30 cellular contexts compared by ENCODE assay signal in genomic region chr22:29022101-29022817, GRCh38. TPM values are rescaled to one million over a fixed set of nuclear protein-coding genes. Genes with fewer than 3 reads are reported as not detected.
DNase-seq lines count a peak whose midpoint lies in the region; FAIRE-seq and TF ChIP-seq lines count a peak whose summit lies in the region.
"Had no signal": no experiment of that assay in that cellular context is flagged by ENCODE, and none has a peak within 500 bp of the region (broad histone marks: within the 10 kb centered on the region; RNA-seq: fewer than 3 reads in every experiment).

No MANE protein-coding gene starts in this region.

- H3K4me1 Mint-ChIP-seq in chondrocyte (ENCODE audit: low read depth) (peaks cover 7% of the 10 kb centered on the region), neural crest cell (peaks cover 26% of the 10 kb centered on the region), osteocyte (ENCODE audit: unreplicated experiment) (no peaks in the 10 kb centered on the region)
- H3K4me1 Mint-ChIP-seq: central memory CD8-positive, alpha-beta T cell; T-helper 17 cell had no signal

- H3K36me3 Mint-ChIP-seq in chondrocyte (ENCODE audit: low read depth) (peaks cover 8% of the 10 kb centered on the region), neural crest cell (ENCODE audit: low read depth) (peaks cover 11% of the 10 kb centered on the region), osteocyte (ENCODE audit: unreplicated experiment) (peaks cover 7% of the 10 kb centered on the region)
- H3K36me3 Mint-ChIP-seq: activated naive CD8-positive, alpha-beta T cell treated with anti-CD3 and anti-CD28 coated beads, Interleukin-2, amount 10 ng/mL, durations not matched to agents 7 days and 5 days had no signal

- no peak overlapping the region for H3K4me3 ChIP-seq in tibial artery
- H3K4me3 ChIP-seq: BLaER1 treated with 17β-estradiol and CSF1 and Interleukin-3, amounts not matched to agents 10 nM and 100 nM; right atrium auricular region; SK-N-MC had no signal

- no peaks in the 10 kb centered on the region for H3K4me1 ChIP-seq in tibial artery

- no peaks in the 10 kb centered on the region for H3K36me3 ChIP-seq in tibial artery
- H3K36me3 ChIP-seq: right atrium auricular region had no signal

- no peaks in the 10 kb centered on the region for H3K27me3 Mint-ChIP-seq in chondrocyte (ENCODE audit: low read depth)
- no peaks in the 10 kb centered on the region for H3K27me3 Mint-ChIP-seq in neural crest cell (ENCODE audit: low read depth)
- H3K27me3 Mint-ChIP-seq in osteocyte (ENCODE audit: unreplicated experiment) = no peaks in the 10 kb centered on the region
- H3K27me3 Mint-ChIP-seq: central memory CD8-positive, alpha-beta T cell had no signal

- FAIRE-seq in GM18507 (lab: Jason Lieb, UNC) = peak; percentile 85

- H3K27ac ChIP-seq in tibial artery = no peak overlapping the region
- H3K27ac ChIP-seq: BLaER1 treated with 17β-estradiol and CSF1 and Interleukin-3, amounts not matched to agents 10 nM and 100 nM; right atrium auricular region; SK-N-MC had no signal

- TF ChIP-seq CTCF in chondrocyte (IDR thresholded peaks at IDR 0.05) (no peak), neural crest cell (conservative IDR thresholded peaks at IDR 0.05) (no peak), tibial artery (IDR thresholded peaks at IDR 0.05) (no peak), osteocyte (IDR thresholded peaks at IDR 0.05) (no peak)

- H3K27ac Mint-ChIP-seq in chondrocyte (ENCODE audit: unreplicated experiment) (peak overlapping the region; percentile 37), neural crest cell (ENCODE audit: unreplicated experiment) (peak overlapping the region; percentile 38), osteocyte (ENCODE audit: unreplicated experiment) (no peak overlapping the region)
- H3K27ac Mint-ChIP-seq: activated CD8-positive, alpha-beta T cell treated with anti-CD3 and anti-CD28 coated beads, Interleukin-2, amount 10 ng/mL, durations not matched to agents 7 days and 5 days; activated naive CD8-positive, alpha-beta T cell treated with anti-CD3 and anti-CD28 coated beads, Interleukin-2, amount 10 ng/mL, durations not matched to agents 7 days and 5 days; naive thymus-derived CD4-positive, alpha-beta T cell; T-helper 17 cell had no signal

- no peaks in the 10 kb centered on the region for H3K9me3 ChIP-seq in tibial artery
- H3K9me3 ChIP-seq: right atrium auricular region had no signal

- peaks cover 7% of the 10 kb centered on the region for H3K9me3 Mint-ChIP-seq in chondrocyte (ENCODE audit: low read depth)
- peaks cover 3% of the 10 kb centered on the region for H3K9me3 Mint-ChIP-seq in neural crest cell
- peaks cover 4% of the 10 kb centered on the region for H3K9me3 Mint-ChIP-seq in osteocyte (ENCODE audit: unreplicated experiment)

- intact Hi-C loops in tibial artery (cut with DNase I; ENCODE audit: low total_unique reads) = no loop called here

- DNase-seq in GM18507 (ENCODE audit: extremely low spot score, insufficient read length, low read depth) (no peak), chondrocyte (ENCODE audit: low spot score) (no peak), left kidney (ENCODE audit: low read depth, low spot score) (peak; percentile 78), neural crest cell (ENCODE audit: low read depth, low spot score) (no peak), tibial artery (no peak), NCI-H1048 (lab: John Stamatoyannopoulos, UW) (no peak), osteocyte (ENCODE audit: extremely low spot score, unreplicated experiment) (no peak)
- DNase-seq in stimulated activated naive CD4-positive, alpha-beta T cell (lab: John Stamatoyannopoulos, UW) = no peak
- DNase-seq: activated CD4-positive, alpha-beta T cell treated with anti-CD3 and anti-CD28 coated beads for 1 hour; activated CD8-positive, alpha-beta T cell treated with anti-CD3 and anti-CD28 coated beads, Interleukin-2, amount 10 ng/mL, durations not matched to agents 7 days and 5 days; activated effector memory CD4-positive, alpha-beta T cell treated with Interleukin-2 at 50 U/mL for 16 hours; activated naive CD8-positive, alpha-beta T cell treated with anti-CD3 and anti-CD28 coated beads, Interleukin-2, amount 10 ng/mL, durations not matched to agents 7 days and 5 days; activated T-cell treated with anti-CD3 and anti-CD28 coated beads for 4 hours; COR-L47; DND-41; Kasumi-1; mesendoderm; MV-4-11; naive thymus-derived CD4-positive, alpha-beta T cell; stimulated activated CD4-positive, alpha-beta T cell treated with anti-CD3 and anti-CD28 coated beads, Interleukin-2, amount 100 ng/mL, for 48 hours; substantia nigra; T-helper 17 cell had no signal

- H3K27me3 ChIP-seq in tibial artery = no peaks in the 10 kb centered on the region
- H3K27me3 ChIP-seq: BLaER1 treated with 17β-estradiol and CSF1 and Interleukin-3, amounts not matched to agents 10 nM and 100 nM; right atrium auricular region had no signal

- H3K4me3 Mint-ChIP-seq in chondrocyte (ENCODE audit: unreplicated experiment) (no peak overlapping the region), neural crest cell (no peak overlapping the region), osteocyte (ENCODE audit: unreplicated experiment) (no peak overlapping the region)
- H3K4me3 Mint-ChIP-seq: activated CD8-positive, alpha-beta T cell treated with anti-CD3 and anti-CD28 coated beads, Interleukin-2, amount 10 ng/mL, durations not matched to agents 7 days and 5 days; activated naive CD8-positive, alpha-beta T cell treated with anti-CD3 and anti-CD28 coated beads, Interleukin-2, amount 10 ng/mL, durations not matched to agents 7 days and 5 days; central memory CD8-positive, alpha-beta T cell; naive thymus-derived CD4-positive, alpha-beta T cell; T-helper 17 cell had no signal

RNA-seq across cellular contexts. Expression of gene C22orf31, which starts 39.4 kb away (rescaled TPM):
- total RNA-seq in chondrocyte = not detected in 3 replicates
- not detected in 2 replicates for total RNA-seq in neural crest cell
- not detected in 2 replicates for total RNA-seq in osteocyte
- total RNA-seq: activated CD8-positive, alpha-beta T cell treated with anti-CD3 and anti-CD28 coated beads, Interleukin-2, amount 10 ng/mL, durations not matched to agents 7 days and 5 days; activated naive CD8-positive, alpha-beta T cell treated with anti-CD3 and anti-CD28 coated beads, Interleukin-2, amount 10 ng/mL, durations not matched to agents 7 days and 5 days; dermis microvascular lymphatic vessel endothelial cell; naive thymus-derived CD4-positive, alpha-beta T cell; NCI-H460; osteoblast; right atrium auricular region; T-helper 17 cell; ureter had no signal

RNA-seq across cellular contexts. Expression of gene KREMEN1, which starts 50.6 kb away (rescaled TPM):
- 5.0 to 7.3 TPM (median 7.3 TPM) in 3 replicates for total RNA-seq in chondrocyte
- 3.9 and 4.9 TPM in 2 replicates for total RNA-seq in neural crest cell
- 2.9 and 5.4 TPM in 2 replicates for total RNA-seq in osteocyte
